1 cellular context compared by ENCODE assay signal in the genomic region with DNA sequence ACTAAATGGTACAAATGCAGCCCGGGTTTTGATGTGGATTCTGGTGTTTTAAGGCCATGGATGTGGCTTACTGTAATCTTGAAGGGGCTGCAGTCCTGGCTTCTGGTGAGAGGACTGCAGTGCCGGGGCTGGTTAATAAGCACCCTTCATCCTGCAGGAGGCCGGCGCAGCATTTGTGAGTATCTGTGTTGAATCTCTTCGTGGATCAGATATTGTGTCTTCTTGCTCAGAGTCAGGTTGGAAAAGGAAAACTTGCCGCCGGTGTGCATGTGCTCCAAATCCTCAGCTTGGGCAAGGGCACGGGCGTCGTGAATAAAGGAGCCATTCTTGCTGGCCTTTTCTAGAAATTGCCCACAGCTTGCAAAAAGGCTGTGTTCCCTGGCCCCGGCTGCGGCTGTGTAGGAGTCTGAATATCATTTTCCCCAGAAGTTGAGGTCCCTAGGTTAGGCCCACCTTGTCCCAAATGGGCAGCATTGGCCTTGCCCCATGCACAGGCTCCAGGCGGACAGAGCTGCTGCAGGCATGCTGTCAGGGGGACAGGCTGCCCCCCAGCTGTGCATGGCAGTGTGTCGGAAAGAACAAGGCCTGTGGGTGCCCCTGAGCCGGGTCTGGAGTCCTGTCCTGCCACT.
TF ChIP-seq lines count a peak whose summit lies in the region.

No MANE protein-coding gene starts in this region.

TF ChIP-seq in WTC11, 78 proteins besides CTCF, POLR2A, EP300 and RAD21 (continued from another document):
- TF ChIP-seq TEAD1 (CRISPR knock-in tag; IDR thresholded peaks at IDR 0.05) (no peak), RORB (CRISPR knock-in tag; IDR thresholded peaks at IDR 0.05) (no peak), GABPB1 (CRISPR knock-in tag; IDR thresholded peaks at IDR 0.05) (no peak), PREB (CRISPR knock-in tag; IDR thresholded peaks at IDR 0.05; ENCODE audit: borderline replicate concordance) (no peak), KAT7 (CRISPR knock-in tag; IDR thresholded peaks at IDR 0.05; ENCODE audit: borderline replicate concordance) (no peak), CREM (CRISPR knock-in tag; IDR thresholded peaks at IDR 0.05) (no peak), SMAD3 (CRISPR knock-in tag; IDR thresholded peaks at IDR 0.05; ENCODE audit: borderline replicate concordance) (no peak), ZMAT4 (CRISPR knock-in tag; IDR thresholded peaks at IDR 0.05) (no peak)
